8 cellular contexts compared by ENCODE assay signal in genomic region chr13:73058741-73059459, GRCh38. TPM values are rescaled to one million over a fixed set of nuclear protein-coding genes. Genes with fewer than 3 reads are reported as not detected.
A peak's percentile ranks its signal among the peaks of the same experiment; 100 is the strongest.
DNase-seq lines count a peak whose midpoint lies in the region; ATAC-seq lines count a peak whose summit lies in the region.

Gene KLF5, plus strand, starts transcription at chr13:73059005. Its CDS starts 323 bp downstream, at chr13:73059328.

- peak; percentile 98 for ATAC-seq in GM21526 (IDR thresholded peaks at IDR 0.05; ENCODE audit: low FRiP score, unreplicated experiment)
- peak; percentile 93 for ATAC-seq in esophagus mucosa

- H3K9me3 ChIP-seq in HUES64 (ENCODE audit: insufficient read depth, low read depth, low read length) = no peaks in the 10 kb centered on the region
- H3K9me3 ChIP-seq in muscle layer of duodenum (ENCODE audit: control insufficient read depth in 1 of 2, low read length in 2 of 2) = no peaks in the 10 kb centered on the region

- H3K36me3 ChIP-seq in HUES64 (ENCODE audit: insufficient read depth, low read length) (peaks cover 3% of the 10 kb centered on the region; the same call in 1 of the 2 replicates), muscle layer of duodenum (ENCODE audit: control insufficient read depth in 1 of 2, insufficient read depth in 2 of 2, low read length in 2 of 2) (peaks cover 0 to 6% of the 10 kb centered on the region in 2 donors)

- H3K4me3 ChIP-seq in HUES64 (ENCODE audit: low read length) = peak within 1 kb of the TSS; percentile 78
- H3K4me3 ChIP-seq in muscle layer of duodenum (ENCODE audit: low read depth in 1 of 2, low read length in 2 of 2) = peak within 1 kb of the TSS; percentile 84 to 89

- H3K9ac ChIP-seq in HUES64 (ENCODE audit: low read depth, low read length) = peak within 1 kb of the TSS; percentile 69

- DNase-seq in DMS114 treated with DMSO at 0.1 percent for 48 hours (lab: John Stamatoyannopoulos, UW; ENCODE audit: unreplicated experiment) (peak; percentile 59), OCI-M1 (lab: John Stamatoyannopoulos, UW) (peak; percentile 95)
- DNase-seq in activated T-cell treated with anti-CD3 and anti-CD28 coated beads, Interleukin-2, amount 50 U/mL, for 1 hour = peak; percentile 97
- DNase-seq in stimulated activated CD8-positive, alpha-beta memory T cell treated with anti-CD3 and anti-CD28 coated beads, Interleukin-7, amount 100 ng/mL, for 24 hours (ENCODE audit: low read depth) = peak; percentile 91

- H3K4me1 ChIP-seq in HUES64 (ENCODE audit: insufficient read depth, low read length) (peaks cover 50% of the 10 kb centered on the region), muscle layer of duodenum (ENCODE audit: control insufficient read depth in 1 of 2, insufficient read depth in 2 of 2, low read length in 2 of 2) (peaks cover 0 to 5% of the 10 kb centered on the region in 2 donors)

- H3K27me3 ChIP-seq in HUES64 (ENCODE audit: insufficient read depth, low read length) (peaks cover 61% of the 10 kb centered on the region), muscle layer of duodenum (ENCODE audit: low read depth, low read length) (peaks cover 4% of the 10 kb centered on the region)

- no peak within 1 kb of the TSS for H3K27ac ChIP-seq in HUES64 (ENCODE audit: low read depth, low read length)
- H3K27ac ChIP-seq in muscle layer of duodenum (ENCODE audit: low read length) = peak within 1 kb of the TSS; percentile 78

- WGBS in HUES64 = under 1% methylated on average over 93 of the region's 93 CpGs

RNA-seq across cellular contexts. Expression of gene KLF5, which starts in this region (rescaled TPM):
- 2.2 TPM for polyA plus RNA-seq in HUES64 (2013, experiment 1 of 2)
- polyA plus RNA-seq in HUES64 (2013, experiment 2 of 2) = 2.5 TPM
- 302 TPM for total RNA-seq in esophagus mucosa
